9 cellular contexts compared by ENCODE assay signal in the genomic region with DNA sequence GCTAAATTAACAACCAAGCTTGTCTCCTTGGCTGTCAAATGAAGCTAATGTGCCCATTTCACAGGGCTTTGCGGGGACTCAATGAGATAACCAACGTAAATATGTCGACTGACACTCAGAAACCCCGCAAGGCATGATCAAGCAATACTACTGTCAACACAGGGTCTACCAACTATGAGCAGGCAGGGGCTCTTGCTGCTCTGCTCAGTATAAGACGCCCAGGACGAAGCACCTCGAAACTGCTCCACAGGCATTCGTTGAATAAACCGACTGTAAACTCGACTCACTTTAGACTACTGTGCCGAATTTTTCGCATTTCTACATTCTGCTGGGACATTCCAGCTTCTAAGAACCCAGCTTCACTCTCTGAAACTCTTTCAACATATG. TPM values are rescaled to one million over a fixed set of nuclear protein-coding genes. Genes with fewer than 3 reads are reported as not detected.
A peak's percentile ranks its signal among the peaks of the same experiment; 100 is the strongest.
DNase-seq lines count a peak whose midpoint lies in the region; ATAC-seq lines count a peak whose summit lies in the region.
"Had no signal": no experiment of that assay in that cellular context is flagged by ENCODE, and none has a peak within 500 bp of the region (broad histone marks: within the 10 kb centered on the region; RNA-seq: fewer than 3 reads in every experiment).

No MANE protein-coding gene starts in this region.

- H3K27ac ChIP-seq in substantia nigra (ENCODE audit: low read depth, low read length, poor library complexity, severe bottlenecking): peak overlapping the region; percentile 58

- POLR2A ChIA-PET in activated CD4-positive, alpha-beta T cell treated with anti-CD3 and anti-CD28 coated beads for 36 hours (lab: Charles Lee): no interaction called here
- POLR2A ChIA-PET in activated CD8-positive, alpha-beta T cell treated with anti-CD3 and anti-CD28 coated beads, Interleukin-2, amount 10 ng/mL, durations not matched to agents 7 days and 5 days (lab: Charles Lee): interaction anchor here (0.6 kb wide), 1 partner anchor 92 kb away, joined by 3 read pairs; no protein-coding TSS in a partner anchor

- ATAC-seq in activated CD4-positive, alpha-beta T cell treated with anti-CD3 and anti-CD28 coated beads for 36 hours: peak; percentile 12
- ATAC-seq in activated CD8-positive, alpha-beta T cell treated with anti-CD3 and anti-CD28 coated beads, Interleukin-2, amount 10 ng/mL, durations not matched to agents 7 days and 5 days: peak; percentile 21
- ATAC-seq in HG02610 (IDR thresholded peaks at IDR 0.05; ENCODE audit: unreplicated experiment): no peak

- H3K27ac Mint-ChIP-seq in activated CD4-positive, alpha-beta T cell treated with anti-CD3 and anti-CD28 coated beads for 36 hours: peak overlapping the region; percentile 100
- H3K27ac Mint-ChIP-seq in activated CD8-positive, alpha-beta T cell treated with anti-CD3 and anti-CD28 coated beads, Interleukin-2, amount 10 ng/mL, durations not matched to agents 7 days and 5 days: peak overlapping the region; percentile 93

- CTCF ChIA-PET in activated CD4-positive, alpha-beta T cell treated with anti-CD3 and anti-CD28 coated beads for 36 hours (lab: Charles Lee): interaction anchor here (1.0 kb wide), 1 partner anchor 22 kb away, joined by 3 read pairs; no protein-coding TSS in a partner anchor
- CTCF ChIA-PET in activated CD8-positive, alpha-beta T cell treated with anti-CD3 and anti-CD28 coated beads, Interleukin-2, amount 10 ng/mL, durations not matched to agents 7 days and 5 days (lab: Charles Lee): no interaction called here

- DNase-seq in activated CD4-positive, alpha-beta T cell treated with anti-CD3 and anti-CD28 coated beads for 36 hours: no peak
- no peak for DNase-seq in activated CD4-positive, alpha-beta T cell treated with anti-CD3 and anti-CD28 coated beads for 1 hour
- no peak for DNase-seq in activated CD8-positive, alpha-beta T cell treated with anti-CD3 and anti-CD28 coated beads, Interleukin-2, amount 10 ng/mL, durations not matched to agents 7 days and 5 days
- DNase-seq in iPS-NIHi11 (ENCODE audit: low spot score) (peak; percentile 5), substantia nigra (lab: John Stamatoyannopoulos, UW) (peak in 6 of 49 donors; percentile 1 to 28 (median 7)), midbrain (lab: John Stamatoyannopoulos, UW) (no peak), H4 (ENCODE audit: low spot score) (no peak)
- DNase-seq: SIG-M5 had no signal

- peaks cover 11% of the 10 kb centered on the region for H3K4me1 Mint-ChIP-seq in activated CD4-positive, alpha-beta T cell treated with anti-CD3 and anti-CD28 coated beads for 36 hours
- H3K4me1 Mint-ChIP-seq in activated CD8-positive, alpha-beta T cell treated with anti-CD3 and anti-CD28 coated beads, Interleukin-2, amount 10 ng/mL, durations not matched to agents 7 days and 5 days (ENCODE audit: low read depth): peaks cover 10% of the 10 kb centered on the region

- intact Hi-C loops in activated CD4-positive, alpha-beta T cell treated with anti-CD3 and anti-CD28 coated beads for 36 hours (cut with DNase I, micrococcal nuclease): loop anchor here in 1 of 2 experiments (10.0 kb wide), 1 partner anchor 1596 kb away; a partner anchor contains a TSS

- peaks cover 10% of the 10 kb centered on the region for H3K9me3 Mint-ChIP-seq in activated CD4-positive, alpha-beta T cell treated with anti-CD3 and anti-CD28 coated beads for 36 hours (ENCODE audit: low read depth)
- peaks cover 13% of the 10 kb centered on the region for H3K9me3 Mint-ChIP-seq in activated CD8-positive, alpha-beta T cell treated with anti-CD3 and anti-CD28 coated beads, Interleukin-2, amount 10 ng/mL, durations not matched to agents 7 days and 5 days (ENCODE audit: insufficient read depth)

- peaks cover 34% of the 10 kb centered on the region for H3K27me3 Mint-ChIP-seq in activated CD4-positive, alpha-beta T cell treated with anti-CD3 and anti-CD28 coated beads for 36 hours
- H3K27me3 Mint-ChIP-seq in activated CD8-positive, alpha-beta T cell treated with anti-CD3 and anti-CD28 coated beads, Interleukin-2, amount 10 ng/mL, durations not matched to agents 7 days and 5 days (ENCODE audit: low read depth): peaks cover 4% of the 10 kb centered on the region

- peak overlapping the region; percentile 84 for H3K4me3 Mint-ChIP-seq in activated CD4-positive, alpha-beta T cell treated with anti-CD3 and anti-CD28 coated beads for 36 hours
- peak overlapping the region; percentile 88 for H3K4me3 Mint-ChIP-seq in activated CD8-positive, alpha-beta T cell treated with anti-CD3 and anti-CD28 coated beads, Interleukin-2, amount 10 ng/mL, durations not matched to agents 7 days and 5 days

- H3K36me3 Mint-ChIP-seq in activated CD4-positive, alpha-beta T cell treated with anti-CD3 and anti-CD28 coated beads for 36 hours (ENCODE audit: low read depth): peaks cover 10% of the 10 kb centered on the region
- H3K36me3 Mint-ChIP-seq in activated CD8-positive, alpha-beta T cell treated with anti-CD3 and anti-CD28 coated beads, Interleukin-2, amount 10 ng/mL, durations not matched to agents 7 days and 5 days (ENCODE audit: low read depth): peaks cover 3% of the 10 kb centered on the region

RNA-seq across cellular contexts. Expression of a gene that starts 55.0 kb away (rescaled TPM):
- total RNA-seq in activated CD4-positive, alpha-beta T cell treated with anti-CD3 and anti-CD28 coated beads for 36 hours: not detected
- not detected for total RNA-seq in activated CD8-positive, alpha-beta T cell treated with anti-CD3 and anti-CD28 coated beads, Interleukin-2, amount 10 ng/mL, durations not matched to agents 7 days and 5 days
- not detected in 2 replicates for total RNA-seq in H4 (2014; rRNA removed; shearing (Covaris generic))
